Comparison of ENCODE assay signal across 10 cellular contexts in genomic region chr3:86418861-86419260, GRCh38.
"Had no signal": no experiment of that assay in that cellular context is flagged by ENCODE, and none has a peak within 500 bp of the region (broad histone marks: within the 10 kb centered on the region; RNA-seq: fewer than 3 reads in every experiment).

No MANE protein-coding gene starts in this region.

- DNase-seq: GOT3, H7, HFFc6, KBM-7 had no signal

- H3K4me3 ChIP-seq: HAP-1 had no signal

- H3K4me3 Mint-ChIP-seq: HFFc6, IgD-negative memory B cell had no signal

- H3K4me1 ChIP-seq: HAP-1 had no signal

- H3K9ac ChIP-seq: KMS-11 had no signal

- H3K36me3 ChIP-seq: HAP-1 had no signal

- H3K9me3 ChIP-seq: HAP-1 had no signal

- H3K4me2 ChIP-seq: KMS-11 had no signal

- H3K27me3 Mint-ChIP-seq: IgD-negative memory B cell had no signal

- H3K36me3 Mint-ChIP-seq: IgD-negative memory B cell had no signal

- H3K4me1 Mint-ChIP-seq: IgD-negative memory B cell had no signal

- H3K27ac Mint-ChIP-seq: HFFc6, IgD-negative memory B cell had no signal

- ATAC-seq: HCT116, HepG2 had no signal

- H3K27ac ChIP-seq: HL-60, KMS-11 had no signal
